ENCODE assay signal across 1 cellular context in genomic region chr1:167746013-167746672, GRCh38.
TF ChIP-seq lines count a peak whose summit lies in the region.

No MANE protein-coding gene starts in this region.

TF ChIP-seq in WTC11, 78 proteins besides CTCF, POLR2A, EP300 and RAD21:
- no peak for TF ChIP-seq GABPB1 (CRISPR knock-in tag; IDR thresholded peaks at IDR 0.05)
TF ChIP-seq in WTC11: peak in this region for 0.
